Comparison of ENCODE assay signal across 22 cellular contexts in genomic region chr6:136969930-136970329, GRCh38. TPM values are rescaled to one million over a fixed set of nuclear protein-coding genes. Genes with fewer than 3 reads are reported as not detected.
DNase-seq lines count a peak whose midpoint lies in the region; ATAC-seq and TF ChIP-seq lines count a peak whose summit lies in the region.
"Had no signal": no experiment of that assay in that cellular context is flagged by ENCODE, and none has a peak within 500 bp of the region (broad histone marks: within the 10 kb centered on the region; RNA-seq: fewer than 3 reads in every experiment).

No MANE protein-coding gene starts in this region.

- H3K4me2 ChIP-seq in PC-3 (ENCODE audit: low read length): peak overlapping the region; percentile 41

- H4K20me1 ChIP-seq in PC-3 (ENCODE audit: low read length): no peaks in the 10 kb centered on the region

- H3K27me3 ChIP-seq in heart left ventricle: peaks cover 0 to 5% (median 0%) of the 10 kb centered on the region in 9 donors
- H3K27me3 ChIP-seq in right atrium auricular region: no peaks in the 10 kb centered on the region
- no peaks in the 10 kb centered on the region for H3K27me3 ChIP-seq in PC-3 (ENCODE audit: low read length)

- H3K27ac Mint-ChIP-seq in type B pancreatic cell (peak overlapping the region; percentile 71), osteocyte (ENCODE audit: unreplicated experiment) (no peak overlapping the region)
- H3K27ac Mint-ChIP-seq in stimulated activated effector memory CD8-positive, alpha-beta T cell treated with anti-CD3 and anti-CD28 coated beads, Interleukin-12 subunit alpha, Interleukin-12 subunit beta, amount 100 ng/mL, for 72 hours: no peak overlapping the region
- H3K27ac Mint-ChIP-seq: activated CD4-positive, alpha-beta T cell treated with anti-CD3 and anti-CD28 coated beads, Interleukin-2, amount 10 ng/mL, durations not matched to agents 24 days and 14 days; activated CD8-positive, alpha-beta memory T cell treated with anti-CD3 and anti-CD28 coated beads, Interleukin-2, amount 10 ng/mL, durations not matched to agents 7 days and 5 days; activated naive CD8-positive, alpha-beta T cell; activated T-helper 1 cell treated with anti-CD3 and anti-CD28 coated beads, Interleukin-12 subunit alpha, Interleukin-12 subunit beta, Interleukin-2, Interleukin-4 antibody, amounts not matched to agents 30 ng/mL and 10 ng/mL and 1 ng/mL, durations not matched to agents 14 hours and 24 hours and 36 hours; effector memory CD8-positive, alpha-beta T cell had no signal

- no peak for TF ChIP-seq CTCF in heart left ventricle (IDR thresholded peaks at IDR 0.05)
- TF ChIP-seq CTCF in right atrium auricular region (IDR thresholded peaks at IDR 0.05): no peak
- no peak for TF ChIP-seq CTCF in PC-3 (conservative IDR thresholded peaks at IDR 0.05; ENCODE audit: low read depth, low read length)
- no peak for TF ChIP-seq CTCF in type B pancreatic cell (conservative IDR thresholded peaks at IDR 0.05)
- TF ChIP-seq CTCF in osteocyte (IDR thresholded peaks at IDR 0.05): no peak

- H3K9me3 Mint-ChIP-seq in type B pancreatic cell (no peaks in the 10 kb centered on the region), osteocyte (ENCODE audit: unreplicated experiment) (no peaks in the 10 kb centered on the region)
- no peaks in the 10 kb centered on the region for H3K9me3 Mint-ChIP-seq in stimulated activated effector memory CD8-positive, alpha-beta T cell treated with anti-CD3 and anti-CD28 coated beads, Interleukin-12 subunit alpha, Interleukin-12 subunit beta, amount 100 ng/mL, for 72 hours
- H3K9me3 Mint-ChIP-seq: activated CD4-positive, alpha-beta T cell treated with anti-CD3 and anti-CD28 coated beads, Interleukin-2, amount 10 ng/mL, durations not matched to agents 24 days and 14 days; activated T-helper 1 cell treated with anti-CD3 and anti-CD28 coated beads, Interleukin-12 subunit alpha, Interleukin-12 subunit beta, Interleukin-2, Interleukin-4 antibody, amounts not matched to agents 30 ng/mL and 10 ng/mL and 1 ng/mL, durations not matched to agents 14 hours and 24 hours and 36 hours; effector memory CD8-positive, alpha-beta T cell had no signal

- no peaks in the 10 kb centered on the region for H3K9me2 ChIP-seq in PC-3 (replicated peaks; ENCODE audit: low read length)

- no peak for TF ChIP-seq POLR2A in heart left ventricle (IDR thresholded peaks at IDR 0.05)

- H3K4me1 Mint-ChIP-seq in type B pancreatic cell (ENCODE audit: unreplicated experiment): no peaks in the 10 kb centered on the region
- H3K4me1 Mint-ChIP-seq in osteocyte (ENCODE audit: unreplicated experiment): peaks cover 2% of the 10 kb centered on the region
- H3K4me1 Mint-ChIP-seq in stimulated activated effector memory CD8-positive, alpha-beta T cell treated with anti-CD3 and anti-CD28 coated beads, Interleukin-12 subunit alpha, Interleukin-12 subunit beta, amount 100 ng/mL, for 72 hours: no peaks in the 10 kb centered on the region

- intact Hi-C loops in heart left ventricle (cut with DNase I) (loop anchor here in 8 of 10 donors (2.0 to 10.0 kb wide), 6 partner anchors 42 to 675 kb away; no protein-coding TSS in a partner anchor), PC-3 (cut with micrococcal nuclease) (loop anchor here (10.0 kb wide), 1 partner anchor 675 kb away; no protein-coding TSS in a partner anchor)

- H3K9me3 ChIP-seq in heart left ventricle: no peaks in the 10 kb centered on the region
- no peaks in the 10 kb centered on the region for H3K9me3 ChIP-seq in right atrium auricular region
- no peaks in the 10 kb centered on the region for H3K9me3 ChIP-seq in PC-3 (ENCODE audit: low read length)
- H3K9me3 ChIP-seq: lower lobe of right lung, thoracic aorta had no signal

- H3F3A ChIP-seq in PC-3 (ENCODE audit: low read length, unreplicated experiment): no peaks in the 10 kb centered on the region

- no peak overlapping the region for H3K4me3 ChIP-seq in heart left ventricle
- H3K4me3 ChIP-seq in right atrium auricular region: no peak overlapping the region
- H3K4me3 ChIP-seq in PC-3 (ENCODE audit: low read length): no peak overlapping the region
- H3K4me3 ChIP-seq: lower lobe of right lung, thoracic aorta had no signal

- no peaks in the 10 kb centered on the region for H3K36me3 Mint-ChIP-seq in type B pancreatic cell
- H3K36me3 Mint-ChIP-seq in osteocyte (ENCODE audit: unreplicated experiment): no peaks in the 10 kb centered on the region
- no peaks in the 10 kb centered on the region for H3K36me3 Mint-ChIP-seq in stimulated activated effector memory CD8-positive, alpha-beta T cell treated with anti-CD3 and anti-CD28 coated beads, Interleukin-12 subunit alpha, Interleukin-12 subunit beta, amount 100 ng/mL, for 72 hours
- H3K36me3 Mint-ChIP-seq: activated CD8-positive, alpha-beta memory T cell treated with anti-CD3 and anti-CD28 coated beads, Interleukin-2, amount 10 ng/mL, durations not matched to agents 7 days and 5 days; activated naive CD8-positive, alpha-beta T cell had no signal

- ATAC-seq in heart left ventricle (no peak), PC-3 (no peak), HG02885 (IDR thresholded peaks at IDR 0.05; ENCODE audit: poor library complexity, unreplicated experiment) (no peak)
- ATAC-seq in stimulated activated effector memory CD8-positive, alpha-beta T cell treated with anti-CD3 and anti-CD28 coated beads, Interleukin-12 subunit alpha, Interleukin-12 subunit beta, amount 100 ng/mL, for 72 hours: no peak
- ATAC-seq: activated CD8-positive, alpha-beta memory T cell treated with anti-CD3 and anti-CD28 coated beads, Interleukin-2, amount 10 ng/mL, durations not matched to agents 7 days and 5 days; effector memory CD8-positive, alpha-beta T cell; lower lobe of right lung had no signal

- H3K4me3 Mint-ChIP-seq in type B pancreatic cell (no peak overlapping the region), osteocyte (ENCODE audit: unreplicated experiment) (no peak overlapping the region)
- no peak overlapping the region for H3K4me3 Mint-ChIP-seq in stimulated activated effector memory CD8-positive, alpha-beta T cell treated with anti-CD3 and anti-CD28 coated beads, Interleukin-12 subunit alpha, Interleukin-12 subunit beta, amount 100 ng/mL, for 72 hours
- H3K4me3 Mint-ChIP-seq: activated CD4-positive, alpha-beta T cell treated with anti-CD3 and anti-CD28 coated beads, Interleukin-2, amount 10 ng/mL, durations not matched to agents 24 days and 14 days; activated CD8-positive, alpha-beta memory T cell treated with anti-CD3 and anti-CD28 coated beads, Interleukin-2, amount 10 ng/mL, durations not matched to agents 7 days and 5 days; activated naive CD8-positive, alpha-beta T cell; activated T-helper 1 cell treated with anti-CD3 and anti-CD28 coated beads, Interleukin-12 subunit alpha, Interleukin-12 subunit beta, Interleukin-2, Interleukin-4 antibody, amounts not matched to agents 30 ng/mL and 10 ng/mL and 1 ng/mL, durations not matched to agents 14 hours and 24 hours and 36 hours; effector memory CD8-positive, alpha-beta T cell had no signal

- H3K36me3 ChIP-seq in heart left ventricle (no peaks in the 10 kb centered on the region), right atrium auricular region (no peaks in the 10 kb centered on the region), PC-3 (ENCODE audit: low read depth, low read length) (no peaks in the 10 kb centered on the region)
- H3K36me3 ChIP-seq: lower lobe of right lung, thoracic aorta had no signal

- no TSS peak for BruUV-seq in PC-3 (replicated peaks; lab: Mats Ljungman, UMichigan)

- POLR2A ChIA-PET in PC-3 (lab: Charles Lee; ENCODE audit: unreplicated experiment): no interaction called here

- H3K9ac ChIP-seq in PC-3 (ENCODE audit: low read length): peak overlapping the region; percentile 40; the same call in 1 of the 2 replicates

- CTCF ChIA-PET in PC-3 (lab: Charles Lee): no interaction called here

- 93 to 95% (median 94%) methylated on average over 4 of the region's 4 CpGs for WGBS in heart left ventricle, 4 donors

- no peaks in the 10 kb centered on the region for H3K79me2 ChIP-seq in PC-3 (ENCODE audit: low read length)

- peak overlapping the region in 8 of 12 donors; percentile 34 to 79 (median 59) for H3K27ac ChIP-seq in heart left ventricle
- H3K27ac ChIP-seq in right atrium auricular region: no peak overlapping the region
- H3K27ac ChIP-seq in PC-3 (ENCODE audit: low read length): peak overlapping the region; percentile 96
- H3K27ac ChIP-seq in epithelial cell of prostate: peak overlapping the region; percentile 58
- H3K27ac ChIP-seq: C4-2B, lower lobe of right lung, thoracic aorta had no signal

- no peaks in the 10 kb centered on the region for H3K27me3 Mint-ChIP-seq in type B pancreatic cell
- H3K27me3 Mint-ChIP-seq in osteocyte (ENCODE audit: unreplicated experiment): peaks cover 6% of the 10 kb centered on the region

- H3K4me1 ChIP-seq in heart left ventricle (peaks cover 0 to 15% (median 0%) of the 10 kb centered on the region in 12 donors), right atrium auricular region (peaks cover 0 to 6% of the 10 kb centered on the region in 2 donors), PC-3 (ENCODE audit: insufficient read depth, low read length) (peaks cover 22% of the 10 kb centered on the region)
- H3K4me1 ChIP-seq: lower lobe of right lung had no signal

- DNase-seq in heart left ventricle (no peak), right atrium auricular region (ENCODE audit: low spot score) (no peak), PC-3 (peak; percentile 20), epithelial cell of prostate (ENCODE audit: low read depth, low spot score) (peak; percentile 37), type B pancreatic cell (ENCODE audit: extremely low spot score, unreplicated experiment) (no peak), osteocyte (ENCODE audit: extremely low spot score, unreplicated experiment) (no peak)
- no peak for DNase-seq in stimulated activated effector memory CD8-positive, alpha-beta T cell treated with anti-CD3 and anti-CD28 coated beads, Interleukin-12 subunit alpha, Interleukin-12 subunit beta, amount 100 ng/mL, for 72 hours (ENCODE audit: low spot score in 2 of 2)
- DNase-seq: activated CD4-positive, alpha-beta T cell treated with anti-CD3 and anti-CD28 coated beads, Interleukin-2, amount 10 ng/mL, durations not matched to agents 24 days and 14 days; activated CD8-positive, alpha-beta memory T cell treated with anti-CD3 and anti-CD28 coated beads, Interleukin-2, amount 10 ng/mL, durations not matched to agents 7 days and 5 days; effector memory CD8-positive, alpha-beta T cell; lower lobe of right lung; NCI-H187; NCI-H510A; SIG-M5; stimulated activated CD4-positive, alpha-beta T cell treated with anti-CD3 and anti-CD28 coated beads, Interleukin-15, amount 100 ng/mL, for 24 hours had no signal

- H2AFZ ChIP-seq in PC-3 (ENCODE audit: low read length): peak overlapping the region; percentile 58

RNA-seq across cellular contexts. Expression of gene SLC35D3, which starts 47.8 kb away (rescaled TPM):
- total RNA-seq in heart left ventricle (under 1 TPM in 1 of 9 donors, not detected in 8; 0.16 TPM), right atrium auricular region (not detected), PC-3 (2014; rRNA removed) (not detected in 2 replicates), type B pancreatic cell (ENCODE audit: low replicate concordance) (0.41 and 0.50 TPM in 2 replicates), osteocyte (not detected in 2 replicates)
- under 1 TPM in 1 of 2 donors, not detected in 1; 0.03 TPM for polyA plus RNA-seq in heart left ventricle
- total RNA-seq: activated CD4-positive, alpha-beta T cell treated with anti-CD3 and anti-CD28 coated beads, Interleukin-2, amount 10 ng/mL, durations not matched to agents 24 days and 14 days; activated CD8-positive, alpha-beta memory T cell treated with anti-CD3 and anti-CD28 coated beads, Interleukin-2, amount 10 ng/mL, durations not matched to agents 7 days and 5 days; activated T-helper 1 cell treated with anti-CD3 and anti-CD28 coated beads, Interleukin-12 subunit alpha, Interleukin-12 subunit beta, Interleukin-2, Interleukin-4 antibody, amounts not matched to agents 30 ng/mL and 10 ng/mL and 1 ng/mL, durations not matched to agents 14 hours and 24 hours and 36 hours; HepG2; lower lobe of right lung; T-helper 1 cell treated with Interleukin-12 subunit alpha and Interleukin-12 subunit beta and Interleukin-4 antibody, amounts not matched to agents 30 ng/mL and 1 ng/mL, for 36 hours; thoracic aorta had no signal
- polyA plus RNA-seq: HepG2 had no signal

Comparison
In these comparisons a context has a peak if more than half of its experiments do, and no peak if none do; other contexts are left out.
1. H3K27ac ChIP-seq: peak in heart left ventricle (8 of 12), PC-3 (single experiment) and epithelial cell of prostate (single experiment); none in right atrium auricular region (0 of 2).
2. DNase-seq: peak in PC-3 (single experiment) and epithelial cell of prostate (single experiment); none in heart left ventricle (0 of 5), right atrium auricular region (single experiment), type B pancreatic cell (single experiment), osteocyte (single experiment) and stimulated activated effector memory CD8-positive, alpha-beta T cell treated with anti-CD3 and anti-CD28 coated beads, Interleukin-12 subunit alpha, Interleukin-12 subunit beta, amount 100 ng/mL, for 72 hours (0 of 2).